ENCODE assay signal across 8 cellular contexts in the genomic region with DNA sequence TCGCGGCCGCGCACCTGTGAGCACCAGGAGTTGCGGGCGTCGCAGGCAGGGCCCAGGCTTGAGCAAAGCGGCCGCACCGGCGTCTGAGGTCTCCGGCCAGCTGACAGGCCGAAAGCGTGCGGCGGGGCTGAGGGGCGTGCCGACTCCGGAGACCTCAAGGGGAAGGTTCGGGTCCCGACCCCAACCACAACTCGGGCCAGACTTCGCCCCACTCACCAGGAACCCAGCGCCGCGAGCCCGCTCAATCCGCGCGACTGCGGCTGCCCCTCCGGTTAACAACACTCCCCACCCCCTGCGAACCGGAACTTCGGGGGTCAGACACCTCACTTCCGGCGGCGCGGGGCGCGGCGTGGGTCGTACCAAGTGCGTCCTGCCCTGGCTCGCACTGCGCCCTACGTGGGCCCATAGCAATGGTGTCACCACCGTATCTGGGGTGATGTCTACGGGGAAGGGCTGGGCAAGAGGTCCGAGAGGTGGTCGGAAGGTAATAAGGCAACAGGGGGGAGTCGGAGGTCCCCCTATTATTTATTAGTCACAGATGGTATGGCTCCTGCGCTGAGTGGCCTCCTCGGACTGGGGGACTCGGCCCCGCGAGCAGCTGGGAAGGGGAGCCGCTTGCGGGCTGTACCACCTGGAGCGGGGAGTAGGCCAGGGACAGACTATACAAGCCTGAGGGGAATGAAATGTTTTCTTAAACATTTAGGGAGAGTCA. TPM values are rescaled to one million over a fixed set of nuclear protein-coding genes. Genes with fewer than 3 reads are reported as not detected.
DNase-seq lines count a peak whose midpoint lies in the region; ATAC-seq and TF ChIP-seq lines count a peak whose summit lies in the region.

A gene (minus strand): TSS at position 280 of the 712 bp plus-strand sequence. CDS start 918 bp downstream, outside the sequence.

- no peaks in the 10 kb centered on the region for H3K9me3 Mint-ChIP-seq in T-helper 1 cell treated with Interleukin-12 subunit alpha and Interleukin-12 subunit beta and Interleukin-4 antibody, amounts not matched to agents 30 μg/mL and 1 μg/mL, for 36 hours

- H3K36me3 ChIP-seq in uterus = no peaks in the 10 kb centered on the region

- H3K27me3 Mint-ChIP-seq in T-helper 1 cell treated with Interleukin-12 subunit alpha and Interleukin-12 subunit beta and Interleukin-4 antibody, amounts not matched to agents 30 μg/mL and 1 μg/mL, for 36 hours (ENCODE audit: low read depth) = peaks cover 5% of the 10 kb centered on the region

- peaks cover 28% of the 10 kb centered on the region for H3K4me1 Mint-ChIP-seq in T-helper 1 cell treated with Interleukin-12 subunit alpha and Interleukin-12 subunit beta and Interleukin-4 antibody, amounts not matched to agents 30 μg/mL and 1 μg/mL, for 36 hours (ENCODE audit: low read depth)

- TF ChIP-seq CTCF in uterus (IDR thresholded peaks at IDR 0.05) = peak in 2 of 4 experiments; percentile 18 to 32

- DNase-seq in NCI-H1436 treated with DMSO at 0.1 percent for 48 hours (lab: John Stamatoyannopoulos, UW) = peak; percentile 59
- peak; percentile 50 for DNase-seq in amniotic stem cell (lab: John Stamatoyannopoulos, UW)
- peak; percentile 95 for DNase-seq in left ventricle myocardium superior
- DNase-seq in putamen (ENCODE audit: low spot score) = peak; percentile 91
- DNase-seq in uterus = peak; percentile 89 to 91

- H3K27ac Mint-ChIP-seq in T-helper 1 cell treated with Interleukin-12 subunit alpha and Interleukin-12 subunit beta and Interleukin-4 antibody, amounts not matched to agents 30 μg/mL and 1 μg/mL, for 36 hours = peak within 1 kb of the TSS; percentile 100

- H3K27ac ChIP-seq in uterus = peak within 1 kb of the TSS; percentile 96 to 97

- intact Hi-C loops in left ventricle myocardium superior (cut with micrococcal nuclease) = no loop called here
- intact Hi-C loops in uterus (cut with DNase I; ENCODE audit: low total_unique reads) = no loop called here

- H3K9me3 ChIP-seq in uterus = no peaks in the 10 kb centered on the region

- H3K36me3 Mint-ChIP-seq in T-helper 1 cell treated with Interleukin-12 subunit alpha and Interleukin-12 subunit beta and Interleukin-4 antibody, amounts not matched to agents 30 μg/mL and 1 μg/mL, for 36 hours (ENCODE audit: low read depth) = peaks cover 19% of the 10 kb centered on the region

- H3K4me1 ChIP-seq in uterus = peaks cover 0 to 13% of the 10 kb centered on the region in 2 donors

- peak within 1 kb of the TSS; percentile 99 for H3K4me3 Mint-ChIP-seq in T-helper 1 cell treated with Interleukin-12 subunit alpha and Interleukin-12 subunit beta and Interleukin-4 antibody, amounts not matched to agents 30 μg/mL and 1 μg/mL, for 36 hours

- peak within 1 kb of the TSS; percentile 57 to 64 for H3K4me3 ChIP-seq in uterus

- peak; percentile 86 for TF ChIP-seq POLR2A in GM15510 (IDR thresholded peaks at IDR 0.05; ENCODE audit: borderline replicate concordance, extremely low read depth, insufficient read length)
- TF ChIP-seq POLR2A in uterus (IDR thresholded peaks at IDR 0.05) = peak; percentile 82 to 96

- ATAC-seq in HG02852 (IDR thresholded peaks at IDR 0.05; ENCODE audit: unreplicated experiment) = peak; percentile 54
- peak; percentile 92 for ATAC-seq in left ventricle myocardium superior

- no peaks in the 10 kb centered on the region for H3K27me3 ChIP-seq in uterus

RNA-seq across cellular contexts. Expression of the gene that starts here (rescaled TPM):
- total RNA-seq in left ventricle myocardium superior (38.6 TPM), uterus (10 to 100 TPM; 34.7 to 88.8 (median 60.5) TPM)

Comparison
In these comparisons a context has a peak if more than half of its experiments do, and no peak if none do; other contexts are left out.
1. Peak in every context shown above with its lines: DNase-seq, ATAC-seq, H3K4me3 ChIP-seq and H3K27ac ChIP-seq.